23 cellular contexts compared by ENCODE assay signal in genomic region chr1:6134741-6135510, GRCh38.
"Had no signal": no experiment of that assay in that cellular context is flagged by ENCODE, and none has a peak within 500 bp of the region (broad histone marks: within the 10 kb centered on the region; RNA-seq: fewer than 3 reads in every experiment).

No MANE protein-coding gene starts in this region.

- H3K4me1 Mint-ChIP-seq: activated B cell treated with CpG ODN at 0.5 μM for 24 hours; activated CD4-positive, alpha-beta T cell treated with anti-CD3 and anti-CD28 coated beads, Interleukin-2, amount 10 ng/mL, durations not matched to agents 7 days and 5 days; activated naive CD8-positive, alpha-beta T cell treated with anti-CD3 and anti-CD28 coated beads, Interleukin-2, amount 50 U/mL, for 24 hours; brain; T-helper 17 cell had no signal

- ATAC-seq: activated naive CD4-positive, alpha-beta T cell treated with anti-CD3 and anti-CD28 coated beads, Interleukin-2, amount 50 U/mL, for 72 hours; activated naive CD8-positive, alpha-beta T cell treated with anti-CD3 and anti-CD28 coated beads, Interleukin-2, amount 50 U/mL, for 24 hours; activated T-cell treated with anti-CD3 and anti-CD28 coated beads, Interleukin-2, amount 50 U/mL, for 4 hours; PC-3; T-helper 17 cell had no signal

- H3K36me3 Mint-ChIP-seq: activated CD4-positive, alpha-beta memory T cell treated with anti-CD3 and anti-CD28 coated beads for 36 hours had no signal

- H3K27me3 Mint-ChIP-seq: activated CD4-positive, alpha-beta memory T cell treated with anti-CD3 and anti-CD28 coated beads for 36 hours; T-helper 17 cell had no signal

- H3K27ac Mint-ChIP-seq: activated B cell treated with CpG ODN at 0.5 μM for 24 hours; activated CD4-positive, alpha-beta memory T cell treated with anti-CD3 and anti-CD28 coated beads for 36 hours; activated CD4-positive, alpha-beta T cell treated with anti-CD3 and anti-CD28 coated beads, Interleukin-2, amount 10 ng/mL, durations not matched to agents 7 days and 5 days; activated naive CD4-positive, alpha-beta T cell treated with anti-CD3 and anti-CD28 coated beads, Interleukin-2, amount 50 U/mL, for 72 hours; activated naive CD8-positive, alpha-beta T cell treated with anti-CD3 and anti-CD28 coated beads, Interleukin-2, amount 50 U/mL, for 24 hours; brain; T-helper 17 cell had no signal

- DNase-seq: activated B cell treated with CpG ODN at 0.5 μM for 24 hours; activated CD4-positive, alpha-beta memory T cell treated with anti-CD3 and anti-CD28 coated beads for 36 hours; activated CD4-positive, alpha-beta T cell treated with anti-CD3 and anti-CD28 coated beads for 1 hour; activated CD4-positive, alpha-beta T cell treated with anti-CD3 and anti-CD28 coated beads, Interleukin-2, amount 10 ng/mL, durations not matched to agents 7 days and 5 days; activated CD8-positive, alpha-beta memory T cell treated with anti-CD3 and anti-CD28 coated beads for 24 hours; activated effector memory CD4-positive, alpha-beta T cell treated with anti-CD3 and anti-CD28 coated beads, Interleukin-2, amount 50 U/mL, for 16 hours; activated naive CD4-positive, alpha-beta T cell treated with Interleukin-2 at 50 U/mL for 16 hours; activated naive CD8-positive, alpha-beta T cell treated with anti-CD3 and anti-CD28 coated beads, Interleukin-2, amount 50 U/mL, for 24 hours; activated T-cell treated with anti-CD3 and anti-CD28 coated beads, Interleukin-2, amount 50 U/mL, for 4 hours; amniotic stem cell; Kasumi-1; KBM-7; NCI-H1105 treated with DMSO at 0.1 percent for 48 hours; NCI-H1436 treated with DMSO at 0.1 percent for 48 hours; NCI-H187; NCI-H2081; NCI-H510A treated with DMSO at 0.1 percent for 48 hours; PC-3; SIG-M5; T-helper 17 cell; T-helper 9 cell had no signal

- H3K4me3 Mint-ChIP-seq: activated B cell treated with CpG ODN at 0.5 μM for 24 hours; activated CD4-positive, alpha-beta memory T cell treated with anti-CD3 and anti-CD28 coated beads for 36 hours; activated CD4-positive, alpha-beta T cell treated with anti-CD3 and anti-CD28 coated beads, Interleukin-2, amount 10 ng/mL, durations not matched to agents 7 days and 5 days; activated naive CD8-positive, alpha-beta T cell treated with anti-CD3 and anti-CD28 coated beads, Interleukin-2, amount 50 U/mL, for 24 hours; activated T-cell treated with anti-CD3 and anti-CD28 coated beads, Interleukin-2, amount 50 U/mL, for 4 hours; brain; T-helper 17 cell had no signal
